9 cellular contexts compared by ENCODE assay signal in genomic region chr21:14482165-14482564, GRCh38.
A peak's percentile ranks its signal among the peaks of the same experiment; 100 is the strongest.
DNase-seq lines count a peak whose midpoint lies in the region; ATAC-seq and TF ChIP-seq lines count a peak whose summit lies in the region.
"Had no signal": no experiment of that assay in that cellular context is flagged by ENCODE, and none has a peak within 500 bp of the region (broad histone marks: within the 10 kb centered on the region; RNA-seq: fewer than 3 reads in every experiment).

No MANE protein-coding gene starts in this region.

- POLR2A ChIA-PET in OCI-LY7 (lab: Charles Lee) = interaction anchor here (0.6 to 1.2 kb wide), 4 partner anchors 194 to 569 kb away, joined by 3 to 4 read pairs (median 3); no protein-coding TSS in a partner anchor

- BruUV-seq in OCI-LY7 (replicated peaks; lab: Mats Ljungman, UMichigan) = no TSS peak

- H3K9ac ChIP-seq in colonic mucosa (ENCODE audit: low read depth in 2 of 2, low read length in 2 of 2) = no peak overlapping the region

- no peaks in the 10 kb centered on the region for H3K9me3 ChIP-seq in OCI-LY7 (ENCODE audit: low read length)
- no peaks in the 10 kb centered on the region for H3K9me3 ChIP-seq in colonic mucosa
- H3K9me3 ChIP-seq in testis = no peaks in the 10 kb centered on the region

- intact Hi-C loops in CD14-positive monocyte (cut with micrococcal nuclease) = loop anchor here (5.0 to 10.0 kb wide), 2 partner anchors 63 to 65 kb away; partner anchors contain the start of gene SAMSN1 (in 2 of the 2)
- intact Hi-C loops in OCI-LY7 (cut with micrococcal nuclease; ENCODE audit: unreplicated experiment) = no loop called here
- intact Hi-C loops in colonic mucosa (cut with DNase I) = no loop called here
- intact Hi-C loops in testis (cut with DNase I; ENCODE audit: low total_unique reads) = no loop called here

- no peaks in the 10 kb centered on the region for H3K27me3 ChIP-seq in colonic mucosa
- no peaks in the 10 kb centered on the region for H3K27me3 ChIP-seq in testis

- peak overlapping the region; percentile 45 to 76 for H3K4me3 Mint-ChIP-seq in CD14-positive monocyte

- WGBS in testis, 2 donors = 79 to 80% methylated on average over 7 of the region's 7 CpGs

- peak overlapping the region; percentile 73; the same call in 1 of the 2 replicates for H2AFZ ChIP-seq in OCI-LY7 (ENCODE audit: low read length)

- H3K27me3 Mint-ChIP-seq in CD14-positive monocyte (ENCODE audit: low read depth in 3 of 3) = peaks cover 0 to 1% (median 0%) of the 10 kb centered on the region in 3 donors

- H3K4me1 Mint-ChIP-seq in CD14-positive monocyte = peaks cover 59% of the 10 kb centered on the region

- peak overlapping the region; percentile 36; the same call in 1 of the 2 replicates for H3K4me2 ChIP-seq in OCI-LY7 (ENCODE audit: low read length)

- peak overlapping the region; percentile 91 to 98 (median 95) for H3K27ac Mint-ChIP-seq in CD14-positive monocyte

- CTCF ChIA-PET in OCI-LY7 (lab: Charles Lee; ENCODE audit: unreplicated experiment) = no interaction called here

- peak; percentile 56 for ATAC-seq in GM19351 (IDR thresholded peaks at IDR 0.05; ENCODE audit: unreplicated experiment)
- no peak for ATAC-seq in HG03354 (IDR thresholded peaks at IDR 0.05; ENCODE audit: poor library complexity, severe bottlenecking, unreplicated experiment)

- no peaks in the 10 kb centered on the region for H4K20me1 ChIP-seq in OCI-LY7 (ENCODE audit: insufficient read depth, low read length)

- peaks cover 0 to 5% (median 0%) of the 10 kb centered on the region in 7 donors for H3K9me3 Mint-ChIP-seq in CD14-positive monocyte

- H3K4me1 ChIP-seq in OCI-LY7 (ENCODE audit: insufficient read depth, low read length, poor library complexity, severe bottlenecking) = peaks cover 7% of the 10 kb centered on the region
- no peaks in the 10 kb centered on the region for H3K4me1 ChIP-seq in colonic mucosa
- H3K4me1 ChIP-seq in testis = peaks cover 5% of the 10 kb centered on the region

- DNase-seq in CD14-positive monocyte (ENCODE audit: low spot score) = peak; percentile 59
- DNase-seq in OCI-LY7 (ENCODE audit: low spot score) = no peak
- no peak for DNase-seq in colonic mucosa
- no peak for DNase-seq in testis
- DNase-seq in kidney glomerular epithelial cell (lab: John Stamatoyannopoulos, UW) = no peak
- no peak for DNase-seq in epidermal melanocyte (ENCODE audit: insufficient read length, low spot score)
- DNase-seq: head of caudate nucleus had no signal

- no peak for TF ChIP-seq POLR2A in testis (IDR thresholded peaks at IDR 0.05)

- H3K27ac ChIP-seq in OCI-LY7 (ENCODE audit: low read depth, low read length, poor library complexity, severe bottlenecking) (no peak overlapping the region), colonic mucosa (peak overlapping the region; percentile 29), testis (no peak overlapping the region)

- peaks cover 33% of the 10 kb centered on the region in 2 donors for H3K36me3 Mint-ChIP-seq in CD14-positive monocyte

- H3K4me3 ChIP-seq in OCI-LY7 (ENCODE audit: low read depth, low read length, poor library complexity, severe bottlenecking) = no peak overlapping the region
- no peak overlapping the region for H3K4me3 ChIP-seq in colonic mucosa
- H3K4me3 ChIP-seq in testis = no peak overlapping the region

- TF ChIP-seq CTCF in CD14-positive monocyte (IDR thresholded peaks at IDR 0.05) (no peak), OCI-LY7 (conservative IDR thresholded peaks at IDR 0.05; ENCODE audit: low read length) (no peak), colonic mucosa (IDR thresholded peaks at IDR 0.05) (no peak), testis (IDR thresholded peaks at IDR 0.05) (no peak)

- H3K79me2 ChIP-seq in OCI-LY7 (ENCODE audit: insufficient read depth, low read depth, low read length) = no peaks in the 10 kb centered on the region

- H3K36me3 ChIP-seq in OCI-LY7 (ENCODE audit: insufficient read depth, low read length) (no peaks in the 10 kb centered on the region), colonic mucosa (no peaks in the 10 kb centered on the region), testis (ENCODE audit: low read depth, missing control alignments) (no peaks in the 10 kb centered on the region)

- no peaks in the 10 kb centered on the region for H3K9me2 ChIP-seq in OCI-LY7 (ENCODE audit: insufficient read depth, low read length)

Comparison
In these comparisons a context has a peak if more than half of its experiments do, and no peak if none do; other contexts are left out.
1. intact Hi-C loops: an anchor here in CD14-positive monocyte (5.0 to 10.0 kb wide); none called in OCI-LY7, colonic mucosa and testis.